17 cellular contexts compared by ENCODE assay signal in genomic region chr9:8769153-8769552, GRCh38.
DNase-seq lines count a peak whose midpoint lies in the region; ATAC-seq and TF ChIP-seq lines count a peak whose summit lies in the region.
"Had no signal": no experiment of that assay in that cellular context is flagged by ENCODE, and none has a peak within 500 bp of the region (broad histone marks: within the 10 kb centered on the region; RNA-seq: fewer than 3 reads in every experiment).

No MANE protein-coding gene starts in this region.

- H3K4me3 ChIP-seq in HEK293 (ENCODE audit: low read depth, low read length) (no peak overlapping the region), stomach (no peak overlapping the region)
- H3K4me3 ChIP-seq: BLaER1 treated with 17β-estradiol and CSF1 and Interleukin-3, amounts not matched to agents 10 nM and 100 nM; K562 had no signal

- H3K4me1 Mint-ChIP-seq in CD4-positive, alpha-beta T cell (ENCODE audit: low read depth), result no peaks in the 10 kb centered on the region
- H3K4me1 Mint-ChIP-seq: CD8-positive, alpha-beta memory T cell; H9 had no signal

- no peaks in the 10 kb centered on the region for H3K27me3 ChIP-seq in CD4-positive, alpha-beta T cell (ENCODE audit: control insufficient read depth, insufficient read depth, low read length)
- H3K27me3 ChIP-seq in stomach, result no peaks in the 10 kb centered on the region
- H3K27me3 ChIP-seq: BLaER1 treated with 17β-estradiol and CSF1 and Interleukin-3, amounts not matched to agents 10 nM and 100 nM had no signal

- TF ChIP-seq EP300 in stomach (IDR thresholded peaks at IDR 0.05), result no peak

- CTCF ChIA-PET in HEK293 (lab: Yijun Ruan, JAX), result interaction anchor here (1.5 kb wide), 1 partner anchor 127 kb away, joined by 3 read pairs; no protein-coding TSS in a partner anchor
- CTCF ChIA-PET in CD4-positive, alpha-beta T cell (lab: Charles Lee), result no interaction called here

- no peaks in the 10 kb centered on the region for H3K9me3 Mint-ChIP-seq in CD4-positive, alpha-beta T cell
- H3K9me3 Mint-ChIP-seq: H9 had no signal

- WGBS in stomach, 5 donors, result 15 to 46% (median 28%) methylated on average over 4 of the region's 4 CpGs

- TF ChIP-seq POLR2A in stomach (IDR thresholded peaks at IDR 0.05), result no peak

- H3K4me1 ChIP-seq in HEK293 (ENCODE audit: control insufficient read depth, insufficient read depth, low read length), result no peaks in the 10 kb centered on the region; the same call in 1 of the 2 replicates
- H3K4me1 ChIP-seq in stomach, result no peaks in the 10 kb centered on the region
- H3K4me1 ChIP-seq: BLaER1 treated with 17β-estradiol and CSF1 and Interleukin-3, amounts not matched to agents 10 nM and 100 nM had no signal

- H3K4me3 Mint-ChIP-seq in CD4-positive, alpha-beta T cell, result no peak overlapping the region
- H3K4me3 Mint-ChIP-seq: CD8-positive, alpha-beta memory T cell; H9 had no signal

- H3K36me3 ChIP-seq in HEK293 (ENCODE audit: control insufficient read depth in 2 of 2, insufficient read depth in 1 of 2, low read length in 2 of 2) (no peaks in the 10 kb centered on the region; a peak in 1 of 3 replicates), stomach (no peaks in the 10 kb centered on the region)
- H3K36me3 ChIP-seq: BLaER1 treated with 17β-estradiol and CSF1 and Interleukin-3, amounts not matched to agents 10 nM and 100 nM had no signal

- ATAC-seq in left lobe of liver, result peak; percentile 66
- no peak for ATAC-seq in CD4-positive, alpha-beta T cell (ENCODE audit: poor library complexity)
- ATAC-seq: K562 had no signal

- no peak overlapping the region for H3K27ac Mint-ChIP-seq in CD4-positive, alpha-beta T cell
- H3K27ac Mint-ChIP-seq: CD8-positive, alpha-beta memory T cell had no signal

- POLR2A ChIA-PET in HEK293 (lab: Yijun Ruan, JAX), result no interaction called here
- POLR2A ChIA-PET in CD4-positive, alpha-beta T cell (lab: Charles Lee), result no interaction called here

- no peaks in the 10 kb centered on the region for H3K27me3 Mint-ChIP-seq in CD4-positive, alpha-beta T cell
- H3K27me3 Mint-ChIP-seq: CD8-positive, alpha-beta memory T cell had no signal

- H3K27ac ChIP-seq in HEK293 (ENCODE audit: extremely low read depth, low read depth, low read length), result no peak overlapping the region
- no peak overlapping the region for H3K27ac ChIP-seq in CD4-positive, alpha-beta T cell (ENCODE audit: low read depth, low read length)
- H3K27ac ChIP-seq in stomach, result no peak overlapping the region
- H3K27ac ChIP-seq: BLaER1 treated with 17β-estradiol and CSF1 and Interleukin-3, amounts not matched to agents 10 nM and 100 nM had no signal

- intact Hi-C loops in CD4-positive, alpha-beta T cell (cut with DNase I, micrococcal nuclease), result no loop called here
- intact Hi-C loops in stomach (cut with DNase I; ENCODE audit: low total_unique reads), result no loop called here

- no peaks in the 10 kb centered on the region for H3K36me3 Mint-ChIP-seq in CD4-positive, alpha-beta T cell (ENCODE audit: low read depth)
- H3K36me3 Mint-ChIP-seq: CD8-positive, alpha-beta memory T cell had no signal

- H3K9me3 ChIP-seq in HEK293 (ENCODE audit: control insufficient read depth, insufficient read depth, low read depth, low read length), result no peaks in the 10 kb centered on the region
- H3K9me3 ChIP-seq in CD4-positive, alpha-beta T cell (ENCODE audit: control insufficient read depth, low read length), result no peaks in the 10 kb centered on the region
- H3K9me3 ChIP-seq in stomach, result no peaks in the 10 kb centered on the region
- H3K9me3 ChIP-seq: BLaER1 treated with 17β-estradiol and CSF1 and Interleukin-3, amounts not matched to agents 10 nM and 100 nM had no signal

- DNase-seq in NCI-H1105 treated with DMSO at 0.1 percent for 48 hours (lab: John Stamatoyannopoulos, UW) (peak; percentile 50), NCI-H748 treated with DMSO at 0.1 percent for 48 hours (lab: John Stamatoyannopoulos, UW) (peak; percentile 43), left lobe of liver (ENCODE audit: low spot score) (no peak), SKM-1 treated with dmso at 0.1 percent for 144 hours (lab: John Stamatoyannopoulos, UW; ENCODE audit: unreplicated experiment) (no peak), stomach (no peak)
- DNase-seq in stimulated activated CD4-positive, alpha-beta T cell treated with anti-CD3 and anti-CD28 coated beads, Interleukin-15, amount 100 ng/mL, for 24 hours, result no peak
- no peak for DNase-seq in CD4-positive, alpha-beta T cell
- DNase-seq: CD8-positive, alpha-beta memory T cell; GDM1; H9; NCI-H1436 treated with DMSO at 0.1 percent for 48 hours; NCI-H2029; NCI-H524; Right ventricle myocardium superior had no signal

- no peak for TF ChIP-seq CTCF in HEK293 (tag by site-specific recombination; IDR thresholded peaks at IDR 0.05)
- TF ChIP-seq CTCF in CD4-positive, alpha-beta T cell (IDR thresholded peaks at IDR 0.05), result no peak
- no peak for TF ChIP-seq CTCF in stomach (IDR thresholded peaks at IDR 0.05)

TF ChIP-seq in HEK293, 187 proteins besides CTCF, POLR2A, EP300 and RAD21:
- TF ChIP-seq PRDM6 (tag by site-specific recombination; IDR thresholded peaks at IDR 0.05), result peak; percentile 51; the same call in 1 of the 2 replicates
- TF ChIP-seq ZNF654 (tag by site-specific recombination; IDR thresholded peaks at IDR 0.05; ENCODE audit: low read depth), result no peak

Comparison
In these comparisons a context has a peak if more than half of its experiments do, and no peak if none do; other contexts are left out.
1. DNase-seq: peak in NCI-H1105 treated with DMSO at 0.1 percent for 48 hours (single experiment) and NCI-H748 treated with DMSO at 0.1 percent for 48 hours (single experiment); none in left lobe of liver (single experiment), stimulated activated CD4-positive, alpha-beta T cell treated with anti-CD3 and anti-CD28 coated beads, Interleukin-15, amount 100 ng/mL, for 24 hours (single experiment), CD4-positive, alpha-beta T cell (0 of 10), SKM-1 treated with dmso at 0.1 percent for 144 hours (single experiment) and stomach (single experiment).